In genomic region chr12:94704452-94704871, GRCh38 we compare ENCODE assay signal across 11 cellular contexts. TPM values are rescaled to one million over a fixed set of nuclear protein-coding genes. Genes with fewer than 3 reads are reported as not detected.
DNase-seq lines count a peak whose midpoint lies in the region; ATAC-seq, FAIRE-seq and TF ChIP-seq lines count a peak whose summit lies in the region.
"Had no signal": no experiment of that assay in that cellular context is flagged by ENCODE, and none has a peak within 500 bp of the region (broad histone marks: within the 10 kb centered on the region; RNA-seq: fewer than 3 reads in every experiment).

No MANE protein-coding gene starts in this region.

- peaks cover 15% of the 10 kb centered on the region for H3K4me1 Mint-ChIP-seq in astrocyte (ENCODE audit: low read depth, unreplicated experiment)

- H3K9ac ChIP-seq in astrocyte (ENCODE audit: low read length), result no peak overlapping the region

- H3K27ac ChIP-seq in left ventricle myocardium inferior (replicated peaks) (no peak overlapping the region), astrocyte (ENCODE audit: low read depth, low read length) (no peak overlapping the region), aorta (ENCODE audit: low read depth in 1 of 2, low read length in 2 of 2) (no peak overlapping the region)

- H3K36me3 ChIP-seq in left ventricle myocardium inferior, result no peaks in the 10 kb centered on the region
- H3K36me3 ChIP-seq in astrocyte (ENCODE audit: insufficient read depth, low read length), result no peaks in the 10 kb centered on the region
- H3K36me3 ChIP-seq in aorta (ENCODE audit: control insufficient read depth in 1 of 2, insufficient read depth in 2 of 2, low read length in 1 of 2), result no peaks in the 10 kb centered on the region

- WGBS in aorta, 2 donors, result 10 to 13% methylated on average over 4 of the region's 4 CpGs

- H3K36me3 Mint-ChIP-seq in astrocyte (ENCODE audit: low read depth, unreplicated experiment), result no peaks in the 10 kb centered on the region

- ATAC-seq in left cardiac atrium (peak; percentile 55 to 84), aorta (ENCODE audit: low FRiP score) (peak; percentile 71), GM18868 (IDR thresholded peaks at IDR 0.05; ENCODE audit: unreplicated experiment) (no peak)

- H3K9me3 ChIP-seq in left ventricle myocardium inferior (replicated peaks) (no peaks in the 10 kb centered on the region), astrocyte (ENCODE audit: insufficient read depth, low read depth, low read length) (no peaks in the 10 kb centered on the region), aorta (ENCODE audit: control insufficient read depth, low read length) (no peaks in the 10 kb centered on the region)

- FAIRE-seq in astrocyte (lab: Jason Lieb, UNC), result no peak
- FAIRE-seq: D721Med, kidney had no signal

- H3K4me1 ChIP-seq in left ventricle myocardium inferior (peaks cover 33% of the 10 kb centered on the region), astrocyte (ENCODE audit: insufficient read depth, low read length) (peaks cover 10% of the 10 kb centered on the region), aorta (ENCODE audit: control insufficient read depth in 1 of 2, insufficient read depth in 2 of 2, low read length in 2 of 2) (peaks cover 2% of the 10 kb centered on the region in 2 donors)

- peak overlapping the region; percentile 48 for H3K27ac Mint-ChIP-seq in astrocyte (ENCODE audit: unreplicated experiment)

- no peak for TF ChIP-seq CTCF in left ventricle myocardium inferior (IDR thresholded peaks at IDR 0.05; ENCODE audit: borderline replicate concordance)
- no peak for TF ChIP-seq CTCF in astrocyte (IDR thresholded peaks at IDR 0.05; ENCODE audit: insufficient read depth, low read depth, low read length)

- no peak overlapping the region for H2AFZ ChIP-seq in astrocyte (ENCODE audit: low read depth, low read length)

- H3K4me2 ChIP-seq in astrocyte (ENCODE audit: low read length), result peak overlapping the region; percentile 29

- no peak overlapping the region for H3K4me3 Mint-ChIP-seq in astrocyte (ENCODE audit: unreplicated experiment)

- H3K27me3 Mint-ChIP-seq in astrocyte (ENCODE audit: low read depth, unreplicated experiment), result peaks cover 6% of the 10 kb centered on the region

- H3K4me3 ChIP-seq in left ventricle myocardium inferior (no peak overlapping the region), astrocyte (ENCODE audit: insufficient read depth, low read depth, low read length) (no peak overlapping the region), aorta (ENCODE audit: low read length in 2 of 2) (no peak overlapping the region)

- H4K20me1 ChIP-seq in astrocyte (ENCODE audit: insufficient read depth, low read length), result no peaks in the 10 kb centered on the region

- intact Hi-C loops in left cardiac atrium (cut with DNase I) (no loop called here), left ventricle myocardium inferior (cut with micrococcal nuclease) (no loop called here), aorta (cut with DNase I) (no loop called here)

- H3K79me2 ChIP-seq in astrocyte (ENCODE audit: insufficient read depth, low read length), result no peaks in the 10 kb centered on the region

- no peak for DNase-seq in left cardiac atrium
- DNase-seq in left ventricle myocardium inferior, result no peak
- DNase-seq in astrocyte (ENCODE audit: low read depth), result peak; percentile 86
- DNase-seq in left kidney (ENCODE audit: low read depth, low spot score), result peak; percentile 67
- DNase-seq in aorta, result no peak
- DNase-seq in NCI-H2227 (lab: John Stamatoyannopoulos, UW; ENCODE audit: unreplicated experiment), result no peak
- no peak for DNase-seq in activated CD4-positive, alpha-beta T cell treated with anti-CD3 and anti-CD28 coated beads for 4 hours
- DNase-seq: activated naive CD4-positive, alpha-beta T cell treated with anti-CD3 and anti-CD28 coated beads, Interleukin-2, amount 50 U/mL, for 16 hours; kidney had no signal

- H3K9me3 Mint-ChIP-seq in astrocyte (ENCODE audit: unreplicated experiment), result no peaks in the 10 kb centered on the region

- H3K27me3 ChIP-seq in left ventricle myocardium inferior (ENCODE audit: low read depth), result no peaks in the 10 kb centered on the region
- H3K27me3 ChIP-seq in astrocyte (ENCODE audit: insufficient read depth, low read length), result no peaks in the 10 kb centered on the region
- H3K27me3 ChIP-seq in aorta (ENCODE audit: control insufficient read depth in 1 of 2, insufficient read depth in 2 of 2, low read length in 1 of 2), result no peaks in the 10 kb centered on the region

RNA-seq across cellular contexts. Expression of gene TMCC3, which starts 54.1 kb away (rescaled TPM):
- 1 to 10 TPM; 4.9 to 5.7 TPM for total RNA-seq in left cardiac atrium
- total RNA-seq in left ventricle myocardium inferior, result 1.7 TPM
- total RNA-seq in astrocyte, result 2.8 and 3.5 TPM in 2 replicates
- 10 to 100 TPM; 15.5 to 16.8 TPM for total RNA-seq in aorta
- 1 to 10 TPM in 1 of 2 donors, under 1 TPM in 1; 0.74 to 9.5 TPM for polyA plus RNA-seq in aorta

Comparison
In these comparisons a context has a peak if more than half of its experiments do, and no peak if none do; other contexts are left out.
1. DNase-seq: peak in astrocyte (single experiment) and left kidney (single experiment); none in left cardiac atrium (single experiment), left ventricle myocardium inferior (single experiment), aorta (0 of 2), NCI-H2227 (single experiment) and activated CD4-positive, alpha-beta T cell treated with anti-CD3 and anti-CD28 coated beads for 4 hours (0 of 2).